Comparison of ENCODE assay signal across 14 cellular contexts in genomic region chr22:20459152-20459542, GRCh38.
"Had no signal": no experiment of that assay in that cellular context is flagged by ENCODE, and none has a peak within 500 bp of the region (broad histone marks: within the 10 kb centered on the region; RNA-seq: fewer than 3 reads in every experiment).

No MANE protein-coding gene starts in this region.

- DNase-seq: activated CD4-positive, alpha-beta T cell treated with anti-CD3 and anti-CD28 coated beads, Interleukin-2, amount 10 ng/mL, durations not matched to agents 7 days and 5 days; activated CD4-positive, CD25-positive, alpha-beta regulatory T cell; activated effector memory CD4-positive, alpha-beta T cell treated with anti-CD3 and anti-CD28 coated beads, Interleukin-2, amount 50 U/mL, for 16 hours; hypothalamus; left cardiac atrium; mammary epithelial cell; mucosa of descending colon; substantia nigra; trophoblast cell had no signal

- H3K9me3 ChIP-seq: mucosa of descending colon, right atrium auricular region had no signal

- ATAC-seq: esophagus mucosa; left cardiac atrium; mucosa of descending colon; natural killer cell treated with Interleukin-12 subunit alpha and Interleukin-12 subunit beta and Interleukin-15 and Interleukin-18, amount 100 ng/mL, for 72 hours had no signal

- H3K27me3 Mint-ChIP-seq: activated CD4-positive, alpha-beta T cell treated with anti-CD3 and anti-CD28 coated beads, Interleukin-2, amount 10 ng/mL, durations not matched to agents 7 days and 5 days; natural killer cell treated with Interleukin-12 subunit alpha and Interleukin-12 subunit beta and Interleukin-15 and Interleukin-18, amount 100 ng/mL, for 72 hours had no signal

- H3K27ac Mint-ChIP-seq: natural killer cell treated with Interleukin-12 subunit alpha and Interleukin-12 subunit beta and Interleukin-15 and Interleukin-18, amount 100 ng/mL, for 72 hours had no signal

- H3K4me3 Mint-ChIP-seq: activated CD4-positive, alpha-beta T cell treated with anti-CD3 and anti-CD28 coated beads, Interleukin-2, amount 10 ng/mL, durations not matched to agents 7 days and 5 days; natural killer cell treated with Interleukin-12 subunit alpha and Interleukin-12 subunit beta and Interleukin-15 and Interleukin-18, amount 100 ng/mL, for 72 hours had no signal

- H3K4me3 ChIP-seq: dorsolateral prefrontal cortex, mucosa of descending colon, right atrium auricular region, skin epidermis had no signal

- H3K27ac ChIP-seq: right atrium auricular region had no signal

- H3K36me3 ChIP-seq: right atrium auricular region had no signal

- H3K36me3 Mint-ChIP-seq: natural killer cell treated with Interleukin-12 subunit alpha and Interleukin-12 subunit beta and Interleukin-15 and Interleukin-18, amount 100 ng/mL, for 72 hours had no signal

- H3K9me3 Mint-ChIP-seq: activated CD4-positive, alpha-beta T cell treated with anti-CD3 and anti-CD28 coated beads, Interleukin-2, amount 10 ng/mL, durations not matched to agents 7 days and 5 days; natural killer cell treated with Interleukin-12 subunit alpha and Interleukin-12 subunit beta and Interleukin-15 and Interleukin-18, amount 100 ng/mL, for 72 hours had no signal

- H3K27me3 ChIP-seq: dorsolateral prefrontal cortex, right atrium auricular region had no signal
